8 cellular contexts compared by ENCODE assay signal in the genomic region with DNA sequence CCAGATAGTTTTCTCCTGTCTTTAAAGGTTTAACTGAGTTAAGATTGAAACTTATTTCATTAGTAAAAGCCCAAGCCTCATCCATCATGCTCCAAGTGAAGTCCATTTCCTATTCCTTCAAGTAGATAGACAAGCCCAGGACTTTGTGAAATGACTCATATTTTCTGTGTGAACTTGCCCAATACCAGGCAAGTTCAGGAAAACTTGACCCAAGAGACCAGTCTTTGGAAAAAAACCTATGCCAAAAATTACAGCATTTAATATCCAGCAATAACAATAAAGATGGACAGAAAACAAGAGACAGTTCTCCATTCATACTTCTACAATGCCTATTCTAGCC. TPM values are rescaled to one million over a fixed set of nuclear protein-coding genes. Genes with fewer than 3 reads are reported as not detected.
DNase-seq lines count a peak whose midpoint lies in the region; ATAC-seq and TF ChIP-seq lines count a peak whose summit lies in the region.

No MANE protein-coding gene starts in this region.

- H4K8ac ChIP-seq in trophoblast cell (ENCODE audit: low read depth, low read length): no peak overlapping the region

- H3K79me2 ChIP-seq in trophoblast cell (ENCODE audit: control insufficient read depth, insufficient read depth, low read length, poor library complexity): no peaks in the 10 kb centered on the region

- H3K4ac ChIP-seq in trophoblast cell (ENCODE audit: low read depth, low read length): no peak overlapping the region

- no peak overlapping the region for H2BK12ac ChIP-seq in trophoblast cell (ENCODE audit: low read length)

- no peak overlapping the region for H3K18ac ChIP-seq in trophoblast cell (ENCODE audit: low read length)

- peaks cover 3% of the 10 kb centered on the region for H3K79me1 ChIP-seq in trophoblast cell (ENCODE audit: low read length)

- H3K4me1 ChIP-seq in ES-I3 (ENCODE audit: insufficient read depth, low read length): peaks cover 5% of the 10 kb centered on the region; the same call in 1 of the 2 replicates
- peaks cover 3% of the 10 kb centered on the region for H3K4me1 ChIP-seq in SJCRH30
- H3K4me1 ChIP-seq in trophoblast cell (ENCODE audit: control insufficient read depth in 1 of 2, insufficient read depth in 2 of 2, low read length in 2 of 2): peaks cover 0 to 7% of the 10 kb centered on the region in 2 experiments

- H3K23ac ChIP-seq in trophoblast cell (ENCODE audit: low read length): no peak overlapping the region

- no peak overlapping the region for H4K12ac ChIP-seq in trophoblast cell (ENCODE audit: low read depth, low read length)

- H3K9ac ChIP-seq in ES-I3 (ENCODE audit: low read depth, low read length) (peak overlapping the region; percentile 93; the same call in 1 of the 2 replicates), trophoblast cell (ENCODE audit: low read length) (no peak overlapping the region)

- ATAC-seq in GM18505 (IDR thresholded peaks at IDR 0.05; ENCODE audit: unreplicated experiment): no peak

- H2AFZ ChIP-seq in trophoblast cell (ENCODE audit: insufficient read depth, low read length, poor library complexity): no peak overlapping the region

- no peak overlapping the region for H3K14ac ChIP-seq in trophoblast cell (ENCODE audit: low read length)

- H3K4me3 ChIP-seq in SJCRH30 (peak overlapping the region; percentile 79), trophoblast cell (ENCODE audit: low read depth, low read length) (no peak overlapping the region)

- DNase-seq in SJCRH30 (no peak), fibroblast of peridontal ligament (ENCODE audit: extremely low read depth) (peak; percentile 89), trophoblast cell (peak; percentile 15 to 55), DMS 273 treated with DMSO at 0.1 percent for 48 hours (lab: John Stamatoyannopoulos, UW) (no peak), COLO829 (ENCODE audit: low spot score) (no peak)
- no peak for DNase-seq in activated CD4-positive, CD25-positive, alpha-beta regulatory T cell treated with anti-CD3 and anti-CD28 coated beads, Interleukin-2, amount 50 U/mL, for 72 hours

- no peaks in the 10 kb centered on the region for H3K9me3 ChIP-seq in ES-I3 (ENCODE audit: control insufficient read depth, insufficient read depth, low read length)
- peaks cover 5% of the 10 kb centered on the region for H3K9me3 ChIP-seq in SJCRH30 (replicated peaks)
- H3K9me3 ChIP-seq in trophoblast cell (ENCODE audit: insufficient read depth, low read depth, low read length): no peaks in the 10 kb centered on the region

- no peaks in the 10 kb centered on the region for H3K27me3 ChIP-seq in SJCRH30
- H3K27me3 ChIP-seq in trophoblast cell (ENCODE audit: insufficient read depth, low read length): no peaks in the 10 kb centered on the region

- H3K27ac ChIP-seq in SJCRH30 (no peak overlapping the region), trophoblast cell (ENCODE audit: low read depth, low read length) (no peak overlapping the region)

- no peak overlapping the region for H2AK5ac ChIP-seq in trophoblast cell (ENCODE audit: low read length)

- no peak overlapping the region for H3K4me2 ChIP-seq in trophoblast cell (ENCODE audit: low read length)

- H3K36me3 ChIP-seq in ES-I3 (ENCODE audit: insufficient read depth, low read length) (no peaks in the 10 kb centered on the region), SJCRH30 (no peaks in the 10 kb centered on the region), trophoblast cell (ENCODE audit: control insufficient read depth in 1 of 2, insufficient read depth in 2 of 2, low read length in 2 of 2) (no peaks in the 10 kb centered on the region)

- TF ChIP-seq POLR2A in GM18505 (IDR thresholded peaks at IDR 0.05; ENCODE audit: borderline replicate concordance, extremely low read depth, insufficient read depth, insufficient read length): no peak

- no peak overlapping the region for H2BK120ac ChIP-seq in trophoblast cell (ENCODE audit: insufficient read depth, low read length, poor library complexity)

- no peak overlapping the region for H4K91ac ChIP-seq in trophoblast cell (ENCODE audit: low read depth, low read length)

- no peak overlapping the region for H2BK5ac ChIP-seq in trophoblast cell (ENCODE audit: low read depth, low read length, poor library complexity)

RNA-seq across cellular contexts. Expression of a gene that starts 0.4 kb away (rescaled TPM):
- total RNA-seq in SJCRH30 (2014; rRNA removed; shearing (Covaris generic)): 18.6 and 20.9 TPM in 2 replicates
- 1.4 and 1.6 TPM in 2 replicates for polyA plus RNA-seq in trophoblast cell (2013)

RNA-seq across cellular contexts. Expression of a gene that starts 25.7 kb away (rescaled TPM):
- 363 and 379 TPM in 2 replicates for total RNA-seq in SJCRH30 (2014; rRNA removed; shearing (Covaris generic))
- 151 and 162 TPM in 2 replicates for polyA plus RNA-seq in trophoblast cell (2013)

RNA-seq across cellular contexts. Expression of a gene that starts 37.3 kb away (rescaled TPM):
- total RNA-seq in SJCRH30 (2014; rRNA removed; shearing (Covaris generic)): 33.2 and 36.2 TPM in 2 replicates
- polyA plus RNA-seq in trophoblast cell (2013): 13.0 and 13.7 TPM in 2 replicates

Comparison
In these comparisons a context has a peak if more than half of its experiments do, and no peak if none do; other contexts are left out.
1. DNase-seq: peak in fibroblast of peridontal ligament (single experiment) and trophoblast cell (2 of 2); none in SJCRH30 (0 of 2), DMS 273 treated with DMSO at 0.1 percent for 48 hours (single experiment), activated CD4-positive, CD25-positive, alpha-beta regulatory T cell treated with anti-CD3 and anti-CD28 coated beads, Interleukin-2, amount 50 U/mL, for 72 hours (single experiment) and COLO829 (single experiment).